1 cellular context compared by ENCODE assay signal in the genomic region with DNA sequence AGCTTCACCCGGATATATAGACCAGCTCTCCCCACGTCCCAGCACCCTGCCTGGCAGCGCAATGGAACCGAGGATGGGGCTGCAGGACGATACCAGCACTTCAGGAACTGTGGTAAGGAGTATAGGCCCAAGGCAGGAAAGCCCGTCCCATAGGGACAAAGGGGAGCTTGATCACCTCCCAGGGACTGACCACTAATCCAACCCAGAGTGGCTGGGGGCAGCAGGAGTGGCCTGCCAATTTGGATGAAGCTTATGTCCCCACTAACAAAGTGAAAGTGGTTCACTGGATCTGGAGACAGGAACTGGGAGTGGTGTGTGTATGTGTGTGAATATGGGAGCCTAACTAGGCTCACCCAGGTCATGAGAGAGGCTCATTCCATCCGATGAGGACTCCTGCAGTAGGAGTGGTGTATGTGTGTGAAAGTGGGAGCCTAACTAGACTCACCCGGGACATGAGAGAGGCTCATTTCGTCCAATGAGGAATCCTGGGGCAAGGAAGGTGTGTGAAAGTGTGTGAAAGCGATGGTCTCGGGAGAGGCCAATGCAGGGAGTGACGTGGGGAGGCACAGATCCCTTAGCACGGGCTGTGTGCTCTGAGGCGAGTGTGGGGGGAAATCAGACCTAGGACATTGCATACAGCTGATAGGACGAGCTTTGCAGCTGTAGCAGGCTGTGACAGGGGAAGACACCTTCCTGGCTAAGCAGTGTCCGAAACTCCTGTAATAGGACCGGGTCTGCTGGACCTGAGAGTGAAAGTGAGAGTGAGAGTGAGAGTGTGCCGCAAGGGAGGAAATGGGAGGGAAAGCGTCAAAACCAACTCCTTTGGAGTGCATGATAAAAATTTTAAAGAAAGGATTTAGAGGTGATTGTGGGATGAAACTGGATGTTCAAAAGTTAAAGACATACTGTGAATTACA.
TF ChIP-seq lines count a peak whose summit lies in the region.

No MANE protein-coding gene starts in this region.

TF ChIP-seq in HEK293, 187 proteins besides CTCF, POLR2A, EP300 and RAD21 (continued from another document):
- TF ChIP-seq, protein P1, sequence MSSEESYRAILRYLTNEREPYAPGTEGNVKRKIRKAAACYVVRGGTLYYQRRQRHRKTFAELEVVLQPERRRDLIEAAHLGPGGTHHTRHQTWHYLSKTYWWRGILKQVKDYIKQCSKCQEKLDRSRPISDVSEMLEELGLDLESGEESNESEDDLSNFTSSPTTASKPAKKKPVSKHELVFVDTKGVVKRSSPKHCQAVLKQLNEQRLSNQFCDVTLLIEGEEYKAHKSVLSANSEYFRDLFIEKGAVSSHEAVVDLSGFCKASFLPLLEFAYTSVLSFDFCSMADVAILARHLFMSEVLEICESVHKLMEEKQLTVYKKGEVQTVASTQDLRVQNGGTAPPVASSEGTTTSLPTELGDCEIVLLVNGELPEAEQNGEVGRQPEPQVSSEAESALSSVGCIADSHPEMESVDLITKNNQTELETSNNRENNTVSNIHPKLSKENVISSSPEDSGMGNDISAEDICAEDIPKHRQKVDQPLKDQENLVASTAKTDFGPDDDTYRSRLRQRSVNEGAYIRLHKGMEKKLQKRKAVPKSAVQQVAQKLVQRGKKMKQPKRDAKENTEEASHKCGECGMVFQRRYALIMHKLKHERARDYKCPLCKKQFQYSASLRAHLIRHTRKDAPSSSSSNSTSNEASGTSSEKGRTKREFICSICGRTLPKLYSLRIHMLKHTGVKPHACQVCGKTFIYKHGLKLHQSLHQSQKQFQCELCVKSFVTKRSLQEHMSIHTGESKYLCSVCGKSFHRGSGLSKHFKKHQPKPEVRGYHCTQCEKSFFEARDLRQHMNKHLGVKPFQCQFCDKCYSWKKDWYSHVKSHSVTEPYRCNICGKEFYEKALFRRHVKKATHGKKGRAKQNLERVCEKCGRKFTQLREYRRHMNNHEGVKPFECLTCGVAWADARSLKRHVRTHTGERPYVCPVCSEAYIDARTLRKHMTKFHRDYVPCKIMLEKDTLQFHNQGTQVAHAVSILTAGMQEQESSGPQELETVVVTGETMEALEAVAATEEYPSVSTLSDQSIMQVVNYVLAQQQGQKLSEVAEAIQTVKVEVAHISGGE (tag by site-specific recombination; conservative IDR thresholded peaks at IDR 0.05; ENCODE audit: low read depth): no peak
- TF ChIP-seq ZNF664 (tag by site-specific recombination; IDR thresholded peaks at IDR 0.05): no peak
- TF ChIP-seq SETDB1 (IDR thresholded peaks at IDR 0.05; ENCODE audit: insufficient read length, low read length): no peak
- TF ChIP-seq, protein P2, sequence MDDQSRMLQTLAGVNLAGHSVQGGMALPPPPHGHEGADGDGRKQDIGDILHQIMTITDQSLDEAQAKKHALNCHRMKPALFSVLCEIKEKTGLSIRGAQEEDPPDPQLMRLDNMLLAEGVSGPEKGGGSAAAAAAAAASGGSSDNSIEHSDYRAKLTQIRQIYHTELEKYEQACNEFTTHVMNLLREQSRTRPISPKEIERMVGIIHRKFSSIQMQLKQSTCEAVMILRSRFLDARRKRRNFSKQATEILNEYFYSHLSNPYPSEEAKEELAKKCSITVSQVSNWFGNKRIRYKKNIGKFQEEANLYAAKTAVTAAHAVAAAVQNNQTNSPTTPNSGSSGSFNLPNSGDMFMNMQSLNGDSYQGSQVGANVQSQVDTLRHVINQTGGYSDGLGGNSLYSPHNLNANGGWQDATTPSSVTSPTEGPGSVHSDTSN (CRISPR knock-in tag; IDR thresholded peaks at IDR 0.05): no peak
- peak; percentile 58; the same call in 1 of the 2 replicates for TF ChIP-seq TRIM28 (IDR thresholded peaks at IDR 0.05; ENCODE audit: borderline replicate concordance, low read length)
- TF ChIP-seq ZBTB48 (tag by site-specific recombination; IDR thresholded peaks at IDR 0.05): peak; percentile 99
- TF ChIP-seq RBAK (tag by site-specific recombination; IDR thresholded peaks at IDR 0.05): no peak
- TF ChIP-seq SALL2 (tag by site-specific recombination; IDR thresholded peaks at IDR 0.05; ENCODE audit: borderline replicate concordance): no peak
